In genomic region chr12:56521590-56522371, GRCh38 we compare ENCODE assay signal across 8 cellular contexts. TPM values are rescaled to one million over a fixed set of nuclear protein-coding genes. Genes with fewer than 3 reads are reported as not detected.
DNase-seq lines count a peak whose midpoint lies in the region; ATAC-seq lines count a peak whose summit lies in the region.

TSS of gene RBMS2 (plus strand) at chr12:56521820. CDS start at chr12:56522024, 204 bp downstream.

- peak within 1 kb of the TSS; percentile 96 to 97 for H3K27ac Mint-ChIP-seq in stimulated activated naive CD8-positive, alpha-beta T cell treated with anti-CD3 and anti-CD28 coated beads, Interleukin-15, amount 100 ng/mL, for 72 hours

- no peaks in the 10 kb centered on the region for H3K27me3 ChIP-seq in esophagus (ENCODE audit: control insufficient read depth in 1 of 2, insufficient read depth in 2 of 2, low read length in 2 of 2)

- peak within 1 kb of the TSS; percentile 96 to 98 for H3K4me3 Mint-ChIP-seq in stimulated activated naive CD8-positive, alpha-beta T cell treated with anti-CD3 and anti-CD28 coated beads, Interleukin-15, amount 100 ng/mL, for 72 hours

- no peaks in the 10 kb centered on the region for H3K36me3 ChIP-seq in esophagus (ENCODE audit: control insufficient read depth in 2 of 2, insufficient read depth in 2 of 2, low read length in 1 of 2)

- no peaks in the 10 kb centered on the region for H3K4me1 ChIP-seq in esophagus (ENCODE audit: control insufficient read depth in 2 of 2, insufficient read depth in 2 of 2, low read length in 1 of 2)

- peak within 1 kb of the TSS; percentile 41 to 70 for H3K4me3 ChIP-seq in esophagus (ENCODE audit: low read depth in 1 of 2, low read length in 2 of 2)

- H3K4me1 Mint-ChIP-seq in stimulated activated naive CD8-positive, alpha-beta T cell treated with anti-CD3 and anti-CD28 coated beads, Interleukin-15, amount 100 ng/mL, for 72 hours: peaks cover 32% of the 10 kb centered on the region

- DNase-seq in DMS 273 (lab: John Stamatoyannopoulos, UW; ENCODE audit: unreplicated experiment) (peak; percentile 72), HK-2 (ENCODE audit: unreplicated experiment) (peak; percentile 75), NOMO-1 treated with DMSO at 0.1 percent for 48 hours (lab: John Stamatoyannopoulos, UW; ENCODE audit: unreplicated experiment) (peak; percentile 67), midbrain (lab: John Stamatoyannopoulos, UW) (peak; percentile 82)
- peak; percentile 46 for DNase-seq in activated T-cell treated with anti-CD3 and anti-CD28 coated beads, Interleukin-2, amount 50 U/mL, for 1 hour
- peak; percentile 13 to 33 for DNase-seq in stimulated activated naive CD8-positive, alpha-beta T cell treated with anti-CD3 and anti-CD28 coated beads, Interleukin-15, amount 100 ng/mL, for 72 hours

- 1 to 3% methylated on average over 15 of the region's 15 CpGs for WGBS in esophagus, 2 donors

- no peaks in the 10 kb centered on the region for H3K9me3 Mint-ChIP-seq in stimulated activated naive CD8-positive, alpha-beta T cell treated with anti-CD3 and anti-CD28 coated beads, Interleukin-15, amount 100 ng/mL, for 72 hours

- H3K27me3 Mint-ChIP-seq in stimulated activated naive CD8-positive, alpha-beta T cell treated with anti-CD3 and anti-CD28 coated beads, Interleukin-15, amount 100 ng/mL, for 72 hours: no peaks in the 10 kb centered on the region

- peak within 1 kb of the TSS; percentile 61 to 79 for H3K27ac ChIP-seq in esophagus (ENCODE audit: low read depth in 2 of 2, low read length in 1 of 2)

- H3K9me3 ChIP-seq in esophagus (ENCODE audit: control insufficient read depth in 2 of 2, insufficient read depth in 1 of 2, low read depth in 1 of 2, low read length in 1 of 2): no peaks in the 10 kb centered on the region

- peak; percentile 94 for ATAC-seq in stimulated activated naive CD8-positive, alpha-beta T cell treated with anti-CD3 and anti-CD28 coated beads, Interleukin-15, amount 100 ng/mL, for 72 hours
- ATAC-seq in GM21360 (IDR thresholded peaks at IDR 0.05; ENCODE audit: unreplicated experiment): no peak

RNA-seq across cellular contexts. Expression of gene RBMS2, which starts in this region (rescaled TPM):
- 1 to 10 TPM; 3.4 to 6.7 TPM for polyA plus RNA-seq in esophagus

Comparison
In these comparisons a context has a peak if more than half of its experiments do, and no peak if none do; other contexts are left out.
1. DNase-seq: peak in every context shown above with its lines; median percentile 82 in midbrain; 75 in HK-2; 72 in DMS 273; 67 in NOMO-1 treated with DMSO at 0.1 percent for 48 hours; 46 in activated T-cell treated with anti-CD3 and anti-CD28 coated beads, Interleukin-2, amount 50 U/mL, for 1 hour; 23 in stimulated activated naive CD8-positive, alpha-beta T cell treated with anti-CD3 and anti-CD28 coated beads, Interleukin-15, amount 100 ng/mL, for 72 hours.